In genomic region chr6:28267695-28268059, GRCh38 we compare ENCODE assay signal across 3 cellular contexts.
TF ChIP-seq lines count a peak whose summit lies in the region.

No MANE protein-coding gene starts in this region.

TF ChIP-seq in HCT116, 20 proteins besides CTCF, POLR2A, EP300 and RAD21:
- TF ChIP-seq, protein P1, sequence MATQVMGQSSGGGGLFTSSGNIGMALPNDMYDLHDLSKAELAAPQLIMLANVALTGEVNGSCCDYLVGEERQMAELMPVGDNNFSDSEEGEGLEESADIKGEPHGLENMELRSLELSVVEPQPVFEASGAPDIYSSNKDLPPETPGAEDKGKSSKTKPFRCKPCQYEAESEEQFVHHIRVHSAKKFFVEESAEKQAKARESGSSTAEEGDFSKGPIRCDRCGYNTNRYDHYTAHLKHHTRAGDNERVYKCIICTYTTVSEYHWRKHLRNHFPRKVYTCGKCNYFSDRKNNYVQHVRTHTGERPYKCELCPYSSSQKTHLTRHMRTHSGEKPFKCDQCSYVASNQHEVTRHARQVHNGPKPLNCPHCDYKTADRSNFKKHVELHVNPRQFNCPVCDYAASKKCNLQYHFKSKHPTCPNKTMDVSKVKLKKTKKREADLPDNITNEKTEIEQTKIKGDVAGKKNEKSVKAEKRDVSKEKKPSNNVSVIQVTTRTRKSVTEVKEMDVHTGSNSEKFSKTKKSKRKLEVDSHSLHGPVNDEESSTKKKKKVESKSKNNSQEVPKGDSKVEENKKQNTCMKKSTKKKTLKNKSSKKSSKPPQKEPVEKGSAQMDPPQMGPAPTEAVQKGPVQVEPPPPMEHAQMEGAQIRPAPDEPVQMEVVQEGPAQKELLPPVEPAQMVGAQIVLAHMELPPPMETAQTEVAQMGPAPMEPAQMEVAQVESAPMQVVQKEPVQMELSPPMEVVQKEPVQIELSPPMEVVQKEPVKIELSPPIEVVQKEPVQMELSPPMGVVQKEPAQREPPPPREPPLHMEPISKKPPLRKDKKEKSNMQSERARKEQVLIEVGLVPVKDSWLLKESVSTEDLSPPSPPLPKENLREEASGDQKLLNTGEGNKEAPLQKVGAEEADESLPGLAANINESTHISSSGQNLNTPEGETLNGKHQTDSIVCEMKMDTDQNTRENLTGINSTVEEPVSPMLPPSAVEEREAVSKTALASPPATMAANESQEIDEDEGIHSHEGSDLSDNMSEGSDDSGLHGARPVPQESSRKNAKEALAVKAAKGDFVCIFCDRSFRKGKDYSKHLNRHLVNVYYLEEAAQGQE (IDR thresholded peaks at IDR 0.05; ENCODE audit: low read depth) = no peak
- TF ChIP-seq CBX3 (IDR thresholded peaks at IDR 0.05; ENCODE audit: low read depth) (no peak), SIN3A (IDR thresholded peaks at IDR 0.05; ENCODE audit: low read depth) (no peak), YY1 (IDR thresholded peaks at IDR 0.05; ENCODE audit: extremely low read depth, insufficient replicate concordance, low read depth, low read length) (no peak), EZH2 (IDR thresholded peaks at IDR 0.05) (no peak), ZNF274 (IDR thresholded peaks at IDR 0.05; ENCODE audit: low read depth, low read length) (no peak), EGR1 (IDR thresholded peaks at IDR 0.05; ENCODE audit: low read depth) (no peak), FOSL1 (IDR thresholded peaks at IDR 0.05; ENCODE audit: low read depth) (no peak), SRF (IDR thresholded peaks at IDR 0.05; ENCODE audit: low read depth) (no peak), EZH2phosphoT487 (IDR thresholded peaks at IDR 0.05; ENCODE audit: borderline replicate concordance) (no peak), MAX (IDR thresholded peaks at IDR 0.05) (no peak), ATF3 (IDR thresholded peaks at IDR 0.05) (no peak), SP1 (IDR thresholded peaks at IDR 0.05; ENCODE audit: low read depth) (no peak), POLR2AphosphoS5 (IDR thresholded peaks at IDR 0.05; ENCODE audit: low read depth, low read length) (no peak), TCF7L2 (IDR thresholded peaks at IDR 0.05; ENCODE audit: borderline replicate concordance, extremely low read depth, insufficient read depth, insufficient read length) (no peak), CEBPB (IDR thresholded peaks at IDR 0.05; ENCODE audit: low read depth) (no peak), ELF1 (IDR thresholded peaks at IDR 0.05; ENCODE audit: borderline replicate concordance, low read depth) (no peak)

TF ChIP-seq in GM12878, 131 proteins besides CTCF, POLR2A, EP300 and RAD21:
- TF ChIP-seq HDAC2 (IDR thresholded peaks at IDR 0.05) (no peak), IRF4 (IDR thresholded peaks at IDR 0.05; ENCODE audit: low read depth, low read length) (no peak)

TF ChIP-seq in WTC11, 78 proteins besides CTCF, POLR2A, EP300 and RAD21:
- TF ChIP-seq CDX4 (CRISPR knock-in tag; IDR thresholded peaks at IDR 0.05; ENCODE audit: borderline replicate concordance) (no peak), NFATC4 (CRISPR knock-in tag; IDR thresholded peaks at IDR 0.05) (no peak), HMGA2 (CRISPR knock-in tag; IDR thresholded peaks at IDR 0.05) (no peak), NFYB (CRISPR knock-in tag; conservative IDR thresholded peaks at IDR 0.05; ENCODE audit: low read depth) (no peak), ZNF263 (CRISPR knock-in tag; IDR thresholded peaks at IDR 0.05; ENCODE audit: low read depth) (no peak), MXD4 (CRISPR knock-in tag; IDR thresholded peaks at IDR 0.05; ENCODE audit: borderline replicate concordance) (no peak), NR3C1 (CRISPR knock-in tag; conservative IDR thresholded peaks at IDR 0.05; ENCODE audit: low read depth) (no peak), CREM (CRISPR knock-in tag; IDR thresholded peaks at IDR 0.05) (no peak)
- TF ChIP-seq, protein P2, sequence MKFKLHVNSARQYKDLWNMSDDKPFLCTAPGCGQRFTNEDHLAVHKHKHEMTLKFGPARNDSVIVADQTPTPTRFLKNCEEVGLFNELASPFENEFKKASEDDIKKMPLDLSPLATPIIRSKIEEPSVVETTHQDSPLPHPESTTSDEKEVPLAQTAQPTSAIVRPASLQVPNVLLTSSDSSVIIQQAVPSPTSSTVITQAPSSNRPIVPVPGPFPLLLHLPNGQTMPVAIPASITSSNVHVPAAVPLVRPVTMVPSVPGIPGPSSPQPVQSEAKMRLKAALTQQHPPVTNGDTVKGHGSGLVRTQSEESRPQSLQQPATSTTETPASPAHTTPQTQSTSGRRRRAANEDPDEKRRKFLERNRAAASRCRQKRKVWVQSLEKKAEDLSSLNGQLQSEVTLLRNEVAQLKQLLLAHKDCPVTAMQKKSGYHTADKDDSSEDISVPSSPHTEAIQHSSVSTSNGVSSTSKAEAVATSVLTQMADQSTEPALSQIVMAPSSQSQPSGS (CRISPR knock-in tag; IDR thresholded peaks at IDR 0.05; ENCODE audit: borderline replicate concordance, low read depth) = no peak
